ENCODE assay signal across 1 cellular context in the genomic region with DNA sequence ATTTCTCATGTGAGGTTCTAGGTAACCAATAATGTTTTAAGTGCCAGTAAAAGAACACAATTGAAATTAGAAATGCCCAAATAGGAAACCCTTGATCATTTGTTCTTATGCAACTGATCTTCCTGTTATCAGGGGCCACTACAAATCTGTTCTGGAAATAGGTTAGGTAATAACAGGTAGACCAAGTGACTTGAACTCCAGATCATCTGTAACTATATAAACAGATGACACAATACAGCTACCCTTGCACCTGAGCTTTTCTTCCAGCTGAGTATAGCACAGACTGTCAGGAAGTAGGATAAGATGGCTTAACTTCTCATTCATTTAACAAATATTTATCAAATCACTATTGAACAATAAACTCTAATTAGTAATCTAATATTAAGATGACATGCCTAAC.
TF ChIP-seq lines count a peak whose summit lies in the region.

No MANE protein-coding gene starts in this region.

TF ChIP-seq in HepG2, 621 proteins besides CTCF, POLR2A, EP300 and RAD21 (continued from another document and continues in another):
- TF ChIP-seq, protein P1, sequence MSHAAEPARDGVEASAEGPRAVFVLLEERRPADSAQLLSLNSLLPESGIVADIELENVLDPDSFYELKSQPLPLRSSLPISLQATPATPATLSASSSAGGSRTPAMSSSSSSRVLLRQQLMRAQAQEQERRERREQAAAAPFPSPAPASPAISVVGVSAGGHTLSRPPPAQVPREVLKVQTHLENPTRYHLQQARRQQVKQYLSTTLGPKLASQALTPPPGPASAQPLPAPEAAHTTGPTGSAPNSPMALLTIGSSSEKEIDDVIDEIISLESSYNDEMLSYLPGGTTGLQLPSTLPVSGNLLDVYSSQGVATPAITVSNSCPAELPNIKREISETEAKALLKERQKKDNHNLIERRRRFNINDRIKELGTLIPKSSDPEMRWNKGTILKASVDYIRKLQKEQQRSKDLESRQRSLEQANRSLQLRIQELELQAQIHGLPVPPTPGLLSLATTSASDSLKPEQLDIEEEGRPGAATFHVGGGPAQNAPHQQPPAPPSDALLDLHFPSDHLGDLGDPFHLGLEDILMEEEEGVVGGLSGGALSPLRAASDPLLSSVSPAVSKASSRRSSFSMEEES (CRISPR knock-in tag; IDR thresholded peaks at IDR 0.05) = no peak
- TF ChIP-seq, protein P2, sequence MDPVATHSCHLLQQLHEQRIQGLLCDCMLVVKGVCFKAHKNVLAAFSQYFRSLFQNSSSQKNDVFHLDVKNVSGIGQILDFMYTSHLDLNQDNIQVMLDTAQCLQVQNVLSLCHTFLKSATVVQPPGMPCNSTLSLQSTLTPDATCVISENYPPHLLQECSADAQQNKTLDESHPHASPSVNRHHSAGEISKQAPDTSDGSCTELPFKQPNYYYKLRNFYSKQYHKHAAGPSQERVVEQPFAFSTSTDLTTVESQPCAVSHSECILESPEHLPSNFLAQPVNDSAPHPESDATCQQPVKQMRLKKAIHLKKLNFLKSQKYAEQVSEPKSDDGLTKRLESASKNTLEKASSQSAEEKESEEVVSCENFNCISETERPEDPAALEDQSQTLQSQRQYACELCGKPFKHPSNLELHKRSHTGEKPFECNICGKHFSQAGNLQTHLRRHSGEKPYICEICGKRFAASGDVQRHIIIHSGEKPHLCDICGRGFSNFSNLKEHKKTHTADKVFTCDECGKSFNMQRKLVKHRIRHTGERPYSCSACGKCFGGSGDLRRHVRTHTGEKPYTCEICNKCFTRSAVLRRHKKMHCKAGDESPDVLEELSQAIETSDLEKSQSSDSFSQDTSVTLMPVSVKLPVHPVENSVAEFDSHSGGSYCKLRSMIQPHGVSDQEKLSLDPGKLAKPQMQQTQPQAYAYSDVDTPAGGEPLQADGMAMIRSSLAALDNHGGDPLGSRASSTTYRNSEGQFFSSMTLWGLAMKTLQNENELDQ (CRISPR knock-in tag; IDR thresholded peaks at IDR 0.05; ENCODE audit: borderline replicate concordance) = no peak
- TF ChIP-seq HNF4G (IDR thresholded peaks at IDR 0.05; ENCODE audit: borderline replicate concordance, low read depth, low read length) (0 out of 2 replicates have a peak, but pooled peaks have one; percentile 37), HNF4G (CRISPR knock-in tag; IDR thresholded peaks at IDR 0.05; ENCODE audit: borderline replicate concordance, low read depth) (no peak), ZNF644 (CRISPR knock-in tag; IDR thresholded peaks at IDR 0.05; ENCODE audit: low read depth) (0 out of 2 replicates have a peak, but pooled peaks have one; percentile 57), NAIF1 (CRISPR knock-in tag; IDR thresholded peaks at IDR 0.05; ENCODE audit: borderline replicate concordance) (0 out of 2 replicates have a peak, but pooled peaks have one; percentile 41), PHF21A (CRISPR knock-in tag; IDR thresholded peaks at IDR 0.05) (0 out of 2 replicates have a peak, but pooled peaks have one; percentile 41), ZNF331 (CRISPR knock-in tag; IDR thresholded peaks at IDR 0.05) (0 out of 2 replicates have a peak, but pooled peaks have one; percentile 24), ZNF382 (CRISPR knock-in tag; IDR thresholded peaks at IDR 0.05; ENCODE audit: borderline replicate concordance) (no peak), SOX6 (IDR thresholded peaks at IDR 0.05) (no peak), SOX6 (CRISPR knock-in tag; IDR thresholded peaks at IDR 0.05) (peak; percentile 62; the same call in 1 of the 2 replicates), U2AF1 (optimal IDR thresholded peaks at IDR 0.05; ENCODE audit: low read depth, low read length) (no peak), ZNF564 (CRISPR knock-in tag; IDR thresholded peaks at IDR 0.05) (no peak), SATB2 (CRISPR knock-in tag; IDR thresholded peaks at IDR 0.05) (no peak), PAWR (CRISPR knock-in tag; IDR thresholded peaks at IDR 0.05; ENCODE audit: borderline replicate concordance) (no peak), TGIF2 (CRISPR knock-in tag; IDR thresholded peaks at IDR 0.05) (0 out of 2 replicates have a peak, but pooled peaks have one; percentile 60), ZNF207 (IDR thresholded peaks at IDR 0.05; ENCODE audit: borderline replicate concordance) (no peak), SOX5 (CRISPR knock-in tag; IDR thresholded peaks at IDR 0.05; ENCODE audit: borderline replicate concordance) (peak; percentile 53; the same call in 1 of the 2 replicates), SSRP1 (CRISPR knock-in tag; IDR thresholded peaks at IDR 0.05) (no peak), ZEB1 (IDR thresholded peaks at IDR 0.05; ENCODE audit: insufficient replicate concordance, low read depth) (peak; percentile 56), YY1 (IDR thresholded peaks at IDR 0.05; ENCODE audit: insufficient read depth, insufficient replicate concordance, low read depth, low read length) (no peak), FOXA1 (IDR thresholded peaks at IDR 0.05) (no peak), FOXA1 (CRISPR knock-in tag; IDR thresholded peaks at IDR 0.05) (peak; percentile 34; the same call in 1 of the 2 replicates), ZNF747 (CRISPR knock-in tag; IDR thresholded peaks at IDR 0.05; ENCODE audit: borderline replicate concordance) (no peak), SMAD3 (CRISPR knock-in tag; IDR thresholded peaks at IDR 0.05) (no peak), MED13 (CRISPR knock-in tag; IDR thresholded peaks at IDR 0.05) (no peak), CEBPB (IDR thresholded peaks at IDR 0.05; ENCODE audit: borderline replicate concordance, low read depth, low read length) (peak; percentile 65; the same call in 1 of the 2 replicates), ZNF879 (CRISPR knock-in tag; IDR thresholded peaks at IDR 0.05) (no peak), RFXANK (CRISPR knock-in tag; IDR thresholded peaks at IDR 0.05) (no peak), PPARG (CRISPR knock-in tag; conservative IDR thresholded peaks at IDR 0.05) (0 out of 2 replicates have a peak, but pooled peaks have one; percentile 19), POLR2AphosphoS5 (IDR thresholded peaks at IDR 0.05; ENCODE audit: low read depth, low read length) (no peak), XBP1 (CRISPR knock-in tag; IDR thresholded peaks at IDR 0.05) (no peak), BCL6 (CRISPR knock-in tag; IDR thresholded peaks at IDR 0.05) (peak; percentile 59), CHCHD3 (CRISPR knock-in tag; IDR thresholded peaks at IDR 0.05) (no peak), HMG20A (CRISPR knock-in tag; IDR thresholded peaks at IDR 0.05; ENCODE audit: borderline replicate concordance) (peak; percentile 63; the same call in 1 of the 2 replicates), ATM (IDR thresholded peaks at IDR 0.05; ENCODE audit: borderline replicate concordance) (no peak), RBAK (CRISPR knock-in tag; IDR thresholded peaks at IDR 0.05) (no peak), ZNF460 (CRISPR knock-in tag; IDR thresholded peaks at IDR 0.05; ENCODE audit: borderline replicate concordance) (no peak), ISL2 (CRISPR knock-in tag; IDR thresholded peaks at IDR 0.05) (no peak)
- TF ChIP-seq, protein P3, sequence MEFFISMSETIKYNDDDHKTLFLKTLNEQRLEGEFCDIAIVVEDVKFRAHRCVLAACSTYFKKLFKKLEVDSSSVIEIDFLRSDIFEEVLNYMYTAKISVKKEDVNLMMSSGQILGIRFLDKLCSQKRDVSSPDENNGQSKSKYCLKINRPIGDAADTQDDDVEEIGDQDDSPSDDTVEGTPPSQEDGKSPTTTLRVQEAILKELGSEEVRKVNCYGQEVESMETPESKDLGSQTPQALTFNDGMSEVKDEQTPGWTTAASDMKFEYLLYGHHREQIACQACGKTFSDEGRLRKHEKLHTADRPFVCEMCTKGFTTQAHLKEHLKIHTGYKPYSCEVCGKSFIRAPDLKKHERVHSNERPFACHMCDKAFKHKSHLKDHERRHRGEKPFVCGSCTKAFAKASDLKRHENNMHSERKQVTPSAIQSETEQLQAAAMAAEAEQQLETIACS (CRISPR knock-in tag; IDR thresholded peaks at IDR 0.05) = no peak
- TF ChIP-seq, protein P4, sequence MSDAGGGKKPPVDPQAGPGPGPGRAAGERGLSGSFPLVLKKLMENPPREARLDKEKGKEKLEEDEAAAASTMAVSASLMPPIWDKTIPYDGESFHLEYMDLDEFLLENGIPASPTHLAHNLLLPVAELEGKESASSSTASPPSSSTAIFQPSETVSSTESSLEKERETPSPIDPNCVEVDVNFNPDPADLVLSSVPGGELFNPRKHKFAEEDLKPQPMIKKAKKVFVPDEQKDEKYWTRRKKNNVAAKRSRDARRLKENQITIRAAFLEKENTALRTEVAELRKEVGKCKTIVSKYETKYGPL (CRISPR knock-in tag; IDR thresholded peaks at IDR 0.05) = peak; percentile 68; the same call in 1 of the 2 replicates
- TF ChIP-seq, protein P5, sequence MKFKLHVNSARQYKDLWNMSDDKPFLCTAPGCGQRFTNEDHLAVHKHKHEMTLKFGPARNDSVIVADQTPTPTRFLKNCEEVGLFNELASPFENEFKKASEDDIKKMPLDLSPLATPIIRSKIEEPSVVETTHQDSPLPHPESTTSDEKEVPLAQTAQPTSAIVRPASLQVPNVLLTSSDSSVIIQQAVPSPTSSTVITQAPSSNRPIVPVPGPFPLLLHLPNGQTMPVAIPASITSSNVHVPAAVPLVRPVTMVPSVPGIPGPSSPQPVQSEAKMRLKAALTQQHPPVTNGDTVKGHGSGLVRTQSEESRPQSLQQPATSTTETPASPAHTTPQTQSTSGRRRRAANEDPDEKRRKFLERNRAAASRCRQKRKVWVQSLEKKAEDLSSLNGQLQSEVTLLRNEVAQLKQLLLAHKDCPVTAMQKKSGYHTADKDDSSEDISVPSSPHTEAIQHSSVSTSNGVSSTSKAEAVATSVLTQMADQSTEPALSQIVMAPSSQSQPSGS (CRISPR knock-in tag; IDR thresholded peaks at IDR 0.05) = peak; percentile 37; the same call in 1 of the 2 replicates
- TF ChIP-seq, protein P6, sequence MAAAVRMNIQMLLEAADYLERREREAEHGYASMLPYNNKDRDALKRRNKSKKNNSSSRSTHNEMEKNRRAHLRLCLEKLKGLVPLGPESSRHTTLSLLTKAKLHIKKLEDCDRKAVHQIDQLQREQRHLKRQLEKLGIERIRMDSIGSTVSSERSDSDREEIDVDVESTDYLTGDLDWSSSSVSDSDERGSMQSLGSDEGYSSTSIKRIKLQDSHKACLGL (CRISPR knock-in tag; IDR thresholded peaks at IDR 0.05) = no peak
- TF ChIP-seq, protein P7, sequence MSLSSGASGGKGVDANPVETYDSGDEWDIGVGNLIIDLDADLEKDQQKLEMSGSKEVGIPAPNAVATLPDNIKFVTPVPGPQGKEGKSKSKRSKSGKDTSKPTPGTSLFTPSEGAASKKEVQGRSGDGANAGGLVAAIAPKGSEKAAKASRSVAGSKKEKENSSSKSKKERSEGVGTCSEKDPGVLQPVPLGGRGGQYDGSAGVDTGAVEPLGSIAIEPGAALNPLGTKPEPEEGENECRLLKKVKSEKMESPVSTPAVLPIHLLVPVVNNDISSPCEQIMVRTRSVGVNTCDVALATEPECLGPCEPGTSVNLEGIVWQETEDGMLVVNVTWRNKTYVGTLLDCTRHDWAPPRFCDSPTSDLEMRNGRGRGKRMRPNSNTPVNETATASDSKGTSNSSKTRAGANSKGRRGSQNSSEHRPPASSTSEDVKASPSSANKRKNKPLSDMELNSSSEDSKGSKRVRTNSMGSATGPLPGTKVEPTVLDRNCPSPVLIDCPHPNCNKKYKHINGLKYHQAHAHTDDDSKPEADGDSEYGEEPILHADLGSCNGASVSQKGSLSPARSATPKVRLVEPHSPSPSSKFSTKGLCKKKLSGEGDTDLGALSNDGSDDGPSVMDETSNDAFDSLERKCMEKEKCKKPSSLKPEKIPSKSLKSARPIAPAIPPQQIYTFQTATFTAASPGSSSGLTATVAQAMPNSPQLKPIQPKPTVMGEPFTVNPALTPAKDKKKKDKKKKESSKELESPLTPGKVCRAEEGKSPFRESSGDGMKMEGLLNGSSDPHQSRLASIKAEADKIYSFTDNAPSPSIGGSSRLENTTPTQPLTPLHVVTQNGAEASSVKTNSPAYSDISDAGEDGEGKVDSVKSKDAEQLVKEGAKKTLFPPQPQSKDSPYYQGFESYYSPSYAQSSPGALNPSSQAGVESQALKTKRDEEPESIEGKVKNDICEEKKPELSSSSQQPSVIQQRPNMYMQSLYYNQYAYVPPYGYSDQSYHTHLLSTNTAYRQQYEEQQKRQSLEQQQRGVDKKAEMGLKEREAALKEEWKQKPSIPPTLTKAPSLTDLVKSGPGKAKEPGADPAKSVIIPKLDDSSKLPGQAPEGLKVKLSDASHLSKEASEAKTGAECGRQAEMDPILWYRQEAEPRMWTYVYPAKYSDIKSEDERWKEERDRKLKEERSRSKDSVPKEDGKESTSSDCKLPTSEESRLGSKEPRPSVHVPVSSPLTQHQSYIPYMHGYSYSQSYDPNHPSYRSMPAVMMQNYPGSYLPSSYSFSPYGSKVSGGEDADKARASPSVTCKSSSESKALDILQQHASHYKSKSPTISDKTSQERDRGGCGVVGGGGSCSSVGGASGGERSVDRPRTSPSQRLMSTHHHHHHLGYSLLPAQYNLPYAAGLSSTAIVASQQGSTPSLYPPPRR (CRISPR knock-in tag; IDR thresholded peaks at IDR 0.05; ENCODE audit: borderline replicate concordance) = peak; percentile 39; the same call in 1 of the 2 replicates
- TF ChIP-seq, protein P8, sequence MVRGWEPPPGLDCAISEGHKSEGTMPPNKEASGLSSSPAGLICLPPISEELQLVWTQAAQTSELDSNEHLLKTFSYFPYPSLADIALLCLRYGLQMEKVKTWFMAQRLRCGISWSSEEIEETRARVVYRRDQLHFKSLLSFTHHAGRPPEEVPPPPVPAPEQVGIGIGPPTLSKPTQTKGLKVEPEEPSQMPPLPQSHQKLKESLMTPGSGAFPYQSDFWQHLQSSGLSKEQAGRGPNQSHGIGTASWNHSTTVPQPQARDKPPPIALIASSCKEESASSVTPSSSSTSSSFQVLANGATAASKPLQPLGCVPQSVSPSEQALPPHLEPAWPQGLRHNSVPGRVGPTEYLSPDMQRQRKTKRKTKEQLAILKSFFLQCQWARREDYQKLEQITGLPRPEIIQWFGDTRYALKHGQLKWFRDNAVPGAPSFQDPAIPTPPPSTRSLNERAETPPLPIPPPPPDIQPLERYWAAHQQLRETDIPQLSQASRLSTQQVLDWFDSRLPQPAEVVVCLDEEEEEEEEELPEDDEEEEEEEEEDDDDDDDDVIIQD (CRISPR knock-in tag; IDR thresholded peaks at IDR 0.05; ENCODE audit: low read depth) = peak; percentile 83; the same call in 1 of the 2 replicates
